In the genomic region with DNA sequence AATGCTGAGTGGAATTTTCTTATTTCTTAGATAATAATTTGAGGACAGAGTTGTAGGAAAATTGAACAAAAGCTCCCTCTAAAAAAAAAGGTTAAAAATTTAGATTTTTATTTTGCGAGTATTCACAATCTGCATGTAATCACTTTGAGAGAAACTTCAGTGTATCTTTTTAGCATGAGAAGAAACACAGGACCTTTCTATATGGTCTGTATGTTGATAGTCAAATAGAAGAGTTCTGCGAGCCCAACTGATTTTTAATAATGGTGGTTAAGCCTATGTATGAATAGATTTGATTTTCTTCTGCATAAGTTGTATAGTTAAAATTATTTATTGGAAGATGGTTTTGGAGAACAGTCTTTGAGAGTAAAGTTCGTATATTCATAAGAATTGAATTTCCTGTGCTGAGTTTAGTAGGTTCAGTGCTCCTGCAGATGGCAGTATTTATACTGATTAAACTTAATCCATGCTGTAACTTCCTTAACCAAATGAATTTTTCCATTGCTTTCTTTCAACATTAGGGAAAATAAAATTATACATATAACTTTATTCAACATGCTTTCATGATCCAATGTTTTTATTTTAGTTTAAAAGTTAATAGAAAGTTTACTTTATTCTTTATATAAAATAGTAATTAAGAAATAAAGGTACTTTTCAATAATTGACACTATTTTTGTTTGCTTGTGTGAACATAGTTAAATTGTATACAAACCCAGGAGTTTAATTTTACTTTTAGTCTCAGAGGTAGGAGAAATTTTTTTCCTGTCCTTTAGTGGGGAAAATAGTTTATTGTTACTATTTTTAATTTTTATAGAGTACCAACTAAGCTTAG, we compare ENCODE assay signal across 8 cellular contexts. TPM values are rescaled to one million over a fixed set of nuclear protein-coding genes. Genes with fewer than 3 reads are reported as not detected.
DNase-seq lines count a peak whose midpoint lies in the region; ATAC-seq, FAIRE-seq and TF ChIP-seq lines count a peak whose summit lies in the region.

No MANE protein-coding gene starts in this region.

- peaks cover 14% of the 10 kb centered on the region for H4K20me1 ChIP-seq in hepatocyte (ENCODE audit: insufficient read depth, poor library complexity, severe bottlenecking)

- no peaks in the 10 kb centered on the region for H3K27me3 ChIP-seq in hepatocyte

- no peak overlapping the region for H3K27ac ChIP-seq in hepatocyte

- H3K27ac Mint-ChIP-seq in activated CD8-positive, alpha-beta memory T cell treated with anti-CD3 and anti-CD28 coated beads, Interleukin-2, amount 10 ng/mL, durations not matched to agents 7 days and 5 days, result no peak overlapping the region

- no peaks in the 10 kb centered on the region for H3K9me3 ChIP-seq in hepatocyte (ENCODE audit: low read depth)

- H3K27me3 Mint-ChIP-seq in activated CD8-positive, alpha-beta memory T cell treated with anti-CD3 and anti-CD28 coated beads, Interleukin-2, amount 10 ng/mL, durations not matched to agents 7 days and 5 days, result no peaks in the 10 kb centered on the region

- ATAC-seq in activated CD8-positive, alpha-beta memory T cell treated with anti-CD3 and anti-CD28 coated beads, Interleukin-2, amount 10 ng/mL, durations not matched to agents 7 days and 5 days, result no peak
- no peak for ATAC-seq in HG02870 (IDR thresholded peaks at IDR 0.05; ENCODE audit: unreplicated experiment)
- no peak for ATAC-seq in HG03520 (IDR thresholded peaks at IDR 0.05; ENCODE audit: unreplicated experiment)

- H3K4me3 Mint-ChIP-seq in activated CD8-positive, alpha-beta memory T cell treated with anti-CD3 and anti-CD28 coated beads, Interleukin-2, amount 10 ng/mL, durations not matched to agents 7 days and 5 days, result no peak overlapping the region

- FAIRE-seq in TTC549 (lab: Jason Lieb, UNC), result peak; percentile 88
- FAIRE-seq in GM12892 (lab: Jason Lieb, UNC), result no peak

- no peak overlapping the region for H3K4me2 ChIP-seq in hepatocyte

- TF ChIP-seq POLR2A in GM12892 (IDR thresholded peaks at IDR 0.05; ENCODE audit: low read depth, low read length), result no peak

- H3K36me3 Mint-ChIP-seq in activated CD8-positive, alpha-beta memory T cell treated with anti-CD3 and anti-CD28 coated beads, Interleukin-2, amount 10 ng/mL, durations not matched to agents 7 days and 5 days, result peaks cover 48% of the 10 kb centered on the region

- no peak overlapping the region for H3K4me3 ChIP-seq in hepatocyte

- no peaks in the 10 kb centered on the region for H3K4me1 ChIP-seq in hepatocyte (ENCODE audit: insufficient read depth)

- H3K36me3 ChIP-seq in hepatocyte (replicated peaks; ENCODE audit: insufficient read depth, low read depth), result peaks cover 7% of the 10 kb centered on the region

- H3K79me2 ChIP-seq in hepatocyte, result peaks cover 27% of the 10 kb centered on the region

- H2AFZ ChIP-seq in hepatocyte, result no peak overlapping the region

- TF ChIP-seq CTCF in GM12873 (IDR thresholded peaks at IDR 0.05; ENCODE audit: insufficient read depth, low read depth, low read length, missing control alignments) (peak; percentile 20), hepatocyte (IDR thresholded peaks at IDR 0.05; ENCODE audit: poor library complexity) (peak; percentile 58)

- DNase-seq in A172 (ENCODE audit: low spot score), result peak; percentile 29
- DNase-seq in hepatocyte (ENCODE audit: low spot score), result no peak
- no peak for DNase-seq in GM12892 (ENCODE audit: insufficient read length)
- DNase-seq in activated CD8-positive, alpha-beta memory T cell treated with anti-CD3 and anti-CD28 coated beads, Interleukin-2, amount 10 ng/mL, durations not matched to agents 7 days and 5 days, result no peak

- no peaks in the 10 kb centered on the region for H3K9me3 Mint-ChIP-seq in activated CD8-positive, alpha-beta memory T cell treated with anti-CD3 and anti-CD28 coated beads, Interleukin-2, amount 10 ng/mL, durations not matched to agents 7 days and 5 days (ENCODE audit: low read depth)

- no peaks in the 10 kb centered on the region for H3K9me2 ChIP-seq in hepatocyte (replicated peaks; ENCODE audit: insufficient read depth)

- H3K4me1 Mint-ChIP-seq in activated CD8-positive, alpha-beta memory T cell treated with anti-CD3 and anti-CD28 coated beads, Interleukin-2, amount 10 ng/mL, durations not matched to agents 7 days and 5 days, result peaks cover 13% of the 10 kb centered on the region

- WGBS in hepatocyte (ENCODE audit: low lambda C conversion rate, missing lambda C conversion rate), result 62% methylated on average over 3 of the region's 3 CpGs

- CTCF ChIA-PET in activated CD8-positive, alpha-beta memory T cell treated with anti-CD3 and anti-CD28 coated beads, Interleukin-2, amount 10 ng/mL, durations not matched to agents 7 days and 5 days (lab: Charles Lee), result interaction anchor here (1.1 to 2.2 kb wide), 4 partner anchors 8 to 16 kb away, joined by 3 to 7 read pairs (median 4); no protein-coding TSS in a partner anchor

RNA-seq across cellular contexts. Expression of a gene that starts 19.6 kb away (rescaled TPM):
- 93.1 and 132 TPM in 2 replicates for total RNA-seq in A172 (2014; rRNA removed; shearing (Covaris generic))
- 56.8 and 68.1 TPM in 2 replicates for total RNA-seq in hepatocyte
- 49.3 and 57.9 TPM in 2 replicates for polyA plus RNA-seq in hepatocyte
- 74.6 TPM for polyA plus RNA-seq in GM12892 (2012; ENCODE audit: missing spikeins)
- 100 to 1,000 TPM; 103 to 104 TPM for total RNA-seq in activated CD8-positive, alpha-beta memory T cell treated with anti-CD3 and anti-CD28 coated beads, Interleukin-2, amount 10 ng/mL, durations not matched to agents 7 days and 5 days

RNA-seq across cellular contexts. Expression of a gene that starts 49.3 kb away (rescaled TPM):
- not detected in 2 replicates for total RNA-seq in A172 (2014; rRNA removed; shearing (Covaris generic))
- total RNA-seq in hepatocyte, result 0.03 TPM in 1 of 2 replicates, not detected in the other
- polyA plus RNA-seq in hepatocyte, result not detected in 2 replicates
- not detected for polyA plus RNA-seq in GM12892 (2012; ENCODE audit: missing spikeins)
- total RNA-seq in activated CD8-positive, alpha-beta memory T cell treated with anti-CD3 and anti-CD28 coated beads, Interleukin-2, amount 10 ng/mL, durations not matched to agents 7 days and 5 days, result not detected
